1 cellular context compared by ENCODE assay signal in the genomic region with DNA sequence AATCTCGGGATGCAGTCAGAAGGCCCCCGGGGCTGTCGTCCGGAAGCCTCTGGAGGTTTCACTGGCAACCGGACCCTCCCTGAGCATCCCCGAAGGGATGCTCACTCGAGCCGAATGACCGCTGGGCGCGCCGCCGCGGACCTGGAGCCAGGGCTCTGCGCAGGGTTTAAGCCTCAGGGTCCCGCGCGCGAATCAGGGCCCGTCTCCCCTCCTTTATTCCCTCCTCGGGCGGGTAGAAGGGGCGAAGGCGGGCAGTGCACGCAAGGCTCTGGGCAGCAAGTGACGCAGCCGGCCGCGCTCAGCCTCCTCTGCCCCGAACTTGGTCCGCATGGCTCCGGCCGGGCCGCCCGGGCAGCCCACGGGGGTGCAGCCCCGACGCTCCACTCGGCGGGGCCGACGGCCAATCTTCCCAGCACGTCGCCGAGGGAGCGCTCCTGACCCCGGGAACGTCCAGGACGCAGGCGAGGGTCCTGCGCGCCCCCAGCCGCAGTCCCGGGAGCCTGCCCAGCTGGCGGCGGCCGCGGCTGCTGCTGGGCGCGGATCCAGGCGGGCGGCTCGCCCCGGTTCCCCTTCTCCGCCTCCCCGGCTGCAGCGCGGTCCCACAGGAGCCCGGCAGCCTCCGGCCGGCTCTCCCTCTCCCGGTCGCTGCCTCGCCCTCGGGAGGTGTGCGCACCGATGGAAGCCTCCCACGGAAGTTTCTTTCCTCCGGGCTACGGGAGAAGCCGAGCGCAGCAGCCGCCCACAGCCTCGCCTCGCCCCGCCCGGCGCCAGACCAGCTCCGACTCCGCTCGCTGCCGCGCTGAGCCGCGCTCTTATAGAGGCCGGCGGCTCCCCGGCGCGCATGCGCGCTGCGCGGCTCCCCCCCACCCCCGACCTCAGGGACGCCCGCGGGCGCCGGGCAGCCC.
TF ChIP-seq lines count a peak whose summit lies in the region.

SHISA2 (minus strand) TSS at position 786 of the 905 bp plus-strand sequence. CDS start 1,041 bp downstream, outside the sequence.

TF ChIP-seq in HEK293, 187 proteins besides CTCF, POLR2A, EP300 and RAD21 (continued from another document and continues in another):
- TF ChIP-seq INSM2 (tag by site-specific recombination; IDR thresholded peaks at IDR 0.05) (no peak), ZNF335 (tag by site-specific recombination; conservative IDR thresholded peaks at IDR 0.05) (peak; percentile 58), ZNF677 (tag by site-specific recombination; IDR thresholded peaks at IDR 0.05) (no peak), ZNF19 (tag by site-specific recombination; IDR thresholded peaks at IDR 0.05; ENCODE audit: low read depth) (no peak), ATF2 (tag by site-specific recombination; IDR thresholded peaks at IDR 0.05; ENCODE audit: low read depth) (no peak), KLF16 (tag by site-specific recombination; IDR thresholded peaks at IDR 0.05) (0 out of 2 replicates have a peak, but pooled peaks have one; percentile 20), PATZ1 (tag by site-specific recombination; IDR thresholded peaks at IDR 0.05) (no peak), ZBTB17 (tag by site-specific recombination; IDR thresholded peaks at IDR 0.05) (no peak), KLF8 (tag by site-specific recombination; IDR thresholded peaks at IDR 0.05) (peak; percentile 50; the same call in 1 of the 2 replicates), ZNF324 (tag by site-specific recombination; IDR thresholded peaks at IDR 0.05) (no peak), GFI1B (tag by site-specific recombination; IDR thresholded peaks at IDR 0.05) (no peak), ZNF692 (tag by site-specific recombination; IDR thresholded peaks at IDR 0.05) (peak; percentile 42; the same call in 1 of the 2 replicates), ZNF138 (tag by site-specific recombination; IDR thresholded peaks at IDR 0.05; ENCODE audit: borderline replicate concordance) (no peak), ZNF37A (tag by site-specific recombination; IDR thresholded peaks at IDR 0.05) (no peak), BCL11B (tag by site-specific recombination; IDR thresholded peaks at IDR 0.05; ENCODE audit: low read depth) (no peak), ZNF610 (tag by site-specific recombination; IDR thresholded peaks at IDR 0.05; ENCODE audit: borderline replicate concordance) (no peak), ZNF449 (tag by site-specific recombination; IDR thresholded peaks at IDR 0.05) (no peak), OVOL3 (tag by site-specific recombination; IDR thresholded peaks at IDR 0.05) (no peak), ZSCAN30 (tag by site-specific recombination; IDR thresholded peaks at IDR 0.05) (peak; percentile 74), OSR2 (tag by site-specific recombination; IDR thresholded peaks at IDR 0.05) (no peak), ZNF623 (tag by site-specific recombination; IDR thresholded peaks at IDR 0.05) (no peak), ZBTB10 (tag by site-specific recombination; IDR thresholded peaks at IDR 0.05) (no peak), ZNF501 (tag by site-specific recombination; IDR thresholded peaks at IDR 0.05) (0 out of 2 replicates have a peak, but pooled peaks have one; percentile 39), SCRT1 (tag by site-specific recombination; IDR thresholded peaks at IDR 0.05; ENCODE audit: borderline replicate concordance) (no peak), TCF7L2 (IDR thresholded peaks at IDR 0.05; ENCODE audit: borderline replicate concordance, low read depth, low read length) (no peak), ZNF747 (tag by site-specific recombination; IDR thresholded peaks at IDR 0.05) (no peak), ZFHX2 (tag by site-specific recombination; conservative IDR thresholded peaks at IDR 0.05) (peak; percentile 65), GLI2 (tag by site-specific recombination; IDR thresholded peaks at IDR 0.05; ENCODE audit: borderline replicate concordance, low read depth) (no peak), ZNF843 (tag by site-specific recombination; IDR thresholded peaks at IDR 0.05) (no peak), GLI4 (tag by site-specific recombination; IDR thresholded peaks at IDR 0.05) (no peak), ZNF121 (tag by site-specific recombination; IDR thresholded peaks at IDR 0.05) (no peak), ZNF639 (tag by site-specific recombination; IDR thresholded peaks at IDR 0.05) (no peak)
- TF ChIP-seq, protein P1, sequence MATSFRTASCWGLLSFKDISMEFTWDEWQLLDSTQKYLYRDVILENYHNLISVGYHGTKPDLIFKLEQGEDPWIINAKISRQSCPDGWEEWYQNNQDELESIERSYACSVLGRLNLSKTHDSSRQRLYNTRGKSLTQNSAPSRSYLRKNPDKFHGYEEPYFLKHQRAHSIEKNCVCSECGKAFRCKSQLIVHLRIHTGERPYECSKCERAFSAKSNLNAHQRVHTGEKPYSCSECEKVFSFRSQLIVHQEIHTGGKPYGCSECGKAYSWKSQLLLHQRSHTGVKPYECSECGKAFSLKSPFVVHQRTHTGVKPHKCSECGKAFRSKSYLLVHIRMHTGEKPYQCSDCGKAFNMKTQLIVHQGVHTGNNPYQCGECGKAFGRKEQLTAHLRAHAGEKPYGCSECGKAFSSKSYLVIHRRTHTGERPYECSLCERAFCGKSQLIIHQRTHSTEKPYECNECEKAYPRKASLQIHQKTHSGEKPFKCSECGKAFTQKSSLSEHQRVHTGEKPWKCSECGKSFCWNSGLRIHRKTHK (tag by site-specific recombination; IDR thresholded peaks at IDR 0.05): no peak
- TF ChIP-seq, protein P2, sequence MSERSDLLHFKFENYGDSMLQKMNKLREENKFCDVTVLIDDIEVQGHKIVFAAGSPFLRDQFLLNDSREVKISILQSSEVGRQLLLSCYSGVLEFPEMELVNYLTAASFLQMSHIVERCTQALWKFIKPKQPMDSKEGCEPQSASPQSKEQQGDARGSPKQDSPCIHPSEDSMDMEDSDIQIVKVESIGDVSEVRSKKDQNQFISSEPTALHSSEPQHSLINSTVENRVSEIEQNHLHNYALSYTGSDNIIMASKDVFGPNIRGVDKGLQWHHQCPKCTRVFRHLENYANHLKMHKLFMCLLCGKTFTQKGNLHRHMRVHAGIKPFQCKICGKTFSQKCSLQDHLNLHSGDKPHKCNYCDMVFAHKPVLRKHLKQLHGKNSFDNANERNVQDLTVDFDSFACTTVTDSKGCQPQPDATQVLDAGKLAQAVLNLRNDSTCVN (tag by site-specific recombination; optimal IDR thresholded peaks at IDR 0.05): peak; percentile 78
- TF ChIP-seq, protein P3, sequence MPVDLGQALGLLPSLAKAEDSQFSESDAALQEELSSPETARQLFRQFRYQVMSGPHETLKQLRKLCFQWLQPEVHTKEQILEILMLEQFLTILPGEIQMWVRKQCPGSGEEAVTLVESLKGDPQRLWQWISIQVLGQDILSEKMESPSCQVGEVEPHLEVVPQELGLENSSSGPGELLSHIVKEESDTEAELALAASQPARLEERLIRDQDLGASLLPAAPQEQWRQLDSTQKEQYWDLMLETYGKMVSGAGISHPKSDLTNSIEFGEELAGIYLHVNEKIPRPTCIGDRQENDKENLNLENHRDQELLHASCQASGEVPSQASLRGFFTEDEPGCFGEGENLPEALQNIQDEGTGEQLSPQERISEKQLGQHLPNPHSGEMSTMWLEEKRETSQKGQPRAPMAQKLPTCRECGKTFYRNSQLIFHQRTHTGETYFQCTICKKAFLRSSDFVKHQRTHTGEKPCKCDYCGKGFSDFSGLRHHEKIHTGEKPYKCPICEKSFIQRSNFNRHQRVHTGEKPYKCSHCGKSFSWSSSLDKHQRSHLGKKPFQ (tag by site-specific recombination; IDR thresholded peaks at IDR 0.05): no peak
